ENCODE assay signal across 30 cellular contexts in genomic region chr5:25393957-25394356, GRCh38.
"Had no signal": no experiment of that assay in that cellular context is flagged by ENCODE, and none has a peak within 500 bp of the region (broad histone marks: within the 10 kb centered on the region; RNA-seq: fewer than 3 reads in every experiment).

No MANE protein-coding gene starts in this region.

- ATAC-seq: activated CD4-positive, alpha-beta T cell treated with anti-CD3 and anti-CD28 coated beads for 36 hours; activated CD8-positive, alpha-beta T cell treated with anti-CD3 and anti-CD28 coated beads for 36 hours; activated T-cell treated with anti-CD3 and anti-CD28 coated beads, Interleukin-2, amount 50 U/mL, for 4 hours; activated T-helper 17 cell treated with anti-CD3 and anti-CD28 coated beads, Interleukin-2, amount 50 U/mL, for 72 hours; body of pancreas; effector memory CD8-positive, alpha-beta T cell; foreskin keratinocyte; gastrocnemius medialis; heart left ventricle had no signal

- H3K4me3 Mint-ChIP-seq: activated CD4-positive, alpha-beta T cell treated with anti-CD3 and anti-CD28 coated beads for 36 hours; activated CD8-positive, alpha-beta T cell treated with anti-CD3 and anti-CD28 coated beads for 36 hours; activated naive CD8-positive, alpha-beta T cell; activated T-cell treated with anti-CD3 and anti-CD28 coated beads, Interleukin-2, amount 50 U/mL, for 4 hours; activated T-helper 17 cell treated with anti-CD3 and anti-CD28 coated beads, Interleukin-2, amount 50 U/mL, for 72 hours; effector memory CD8-positive, alpha-beta T cell had no signal

- H3K27me3 Mint-ChIP-seq: activated CD4-positive, alpha-beta T cell treated with anti-CD3 and anti-CD28 coated beads for 36 hours; activated CD8-positive, alpha-beta T cell treated with anti-CD3 and anti-CD28 coated beads for 36 hours; activated naive CD8-positive, alpha-beta T cell; activated T-helper 17 cell treated with anti-CD3 and anti-CD28 coated beads, Interleukin-2, amount 50 U/mL, for 72 hours; effector memory CD8-positive, alpha-beta T cell had no signal

- DNase-seq: activated CD4-positive, alpha-beta T cell treated with anti-CD3 and anti-CD28 coated beads for 36 hours; activated CD4-positive, alpha-beta T cell treated with anti-CD3 and anti-CD28 coated beads, Interleukin-2, amount 50 U/mL, for 1 hour; activated CD4-positive, alpha-beta T cell treated with anti-CD3 and anti-CD28 coated beads, Interleukin-2, amount 50 U/mL, for 48 hours; activated CD4-positive, CD25-positive, alpha-beta regulatory T cell; activated CD4-positive, CD25-positive, alpha-beta regulatory T cell treated with anti-CD3 and anti-CD28 coated beads, Interleukin-2, amount 50 U/mL, for 72 hours; activated CD8-positive, alpha-beta memory T cell treated with anti-CD3 and anti-CD28 coated beads for 24 hours; activated CD8-positive, alpha-beta T cell treated with anti-CD3 and anti-CD28 coated beads for 36 hours; activated effector memory CD4-positive, alpha-beta T cell treated with Interleukin-2 at 50 U/mL for 16 hours; activated gamma-delta T cell treated with Interleukin-2 at 50 U/mL for 16 hours; activated naive CD4-positive, alpha-beta T cell treated with anti-CD3 and anti-CD28 coated beads, Interleukin-2, amount 50 U/mL, for 16 hours; activated naive CD4-positive, alpha-beta T cell treated with Interleukin-2 at 50 U/mL for 16 hours; activated T-cell treated with anti-CD3 and anti-CD28 coated beads, Interleukin-2, amount 50 U/mL, for 4 hours; amygdala; aorta; body of pancreas; caudate nucleus; cortex of kidney; dermis blood vessel endothelial cell; effector CD4-positive, alpha-beta T cell; effector memory CD8-positive, alpha-beta T cell; erythroblast; foreskin keratinocyte; gastrocnemius medialis; glutamatergic neuron; heart left ventricle; T-helper 2 cell had no signal

- H3K36me3 ChIP-seq: esophagus muscularis mucosa, gastrocnemius medialis, heart left ventricle had no signal

- H3K4me1 Mint-ChIP-seq: activated CD4-positive, alpha-beta T cell treated with anti-CD3 and anti-CD28 coated beads for 36 hours; activated T-helper 17 cell treated with anti-CD3 and anti-CD28 coated beads, Interleukin-2, amount 50 U/mL, for 72 hours had no signal

- H3K4me3 ChIP-seq: body of pancreas, esophagus muscularis mucosa, gastrocnemius medialis, heart left ventricle had no signal

- H3K27ac Mint-ChIP-seq: activated CD4-positive, alpha-beta T cell treated with anti-CD3 and anti-CD28 coated beads for 36 hours; activated CD8-positive, alpha-beta T cell treated with anti-CD3 and anti-CD28 coated beads for 36 hours; activated naive CD8-positive, alpha-beta T cell; activated T-helper 17 cell treated with anti-CD3 and anti-CD28 coated beads, Interleukin-2, amount 50 U/mL, for 72 hours; effector memory CD8-positive, alpha-beta T cell had no signal

- H3K27ac ChIP-seq: body of pancreas, esophagus muscularis mucosa, foreskin keratinocyte, gastrocnemius medialis, heart left ventricle had no signal

- FAIRE-seq: colon had no signal

- H3K36me3 Mint-ChIP-seq: activated naive CD8-positive, alpha-beta T cell had no signal

- H3K27me3 ChIP-seq: body of pancreas, esophagus muscularis mucosa, foreskin keratinocyte, gastrocnemius medialis, heart left ventricle had no signal

- H3K9me3 ChIP-seq: body of pancreas, esophagus muscularis mucosa, gastrocnemius medialis had no signal

- H3K4me1 ChIP-seq: body of pancreas, esophagus muscularis mucosa, foreskin keratinocyte, gastrocnemius medialis, heart left ventricle had no signal
